8 cellular contexts compared by ENCODE assay signal in genomic region chr17:41864837-41865595, GRCh38. TPM values are rescaled to one million over a fixed set of nuclear protein-coding genes. Genes with fewer than 3 reads are reported as not detected.
DNase-seq lines count a peak whose midpoint lies in the region; ATAC-seq lines count a peak whose summit lies in the region.

Gene KLHL11, minus strand, starts transcription at chr17:41865423. Its CDS starts 53 bp downstream, at chr17:41865370.

- DNase-seq in DMS 273 (lab: John Stamatoyannopoulos, UW; ENCODE audit: unreplicated experiment) (peak; percentile 97), HuH-7.5 (ENCODE audit: low spot score) (peak; percentile 88), OCI-M2 (lab: John Stamatoyannopoulos, UW; ENCODE audit: unreplicated experiment) (peak; percentile 35), activated T-cell treated with anti-CD3 and anti-CD28 coated beads for 4 hours (peak; percentile 73)
- peak; percentile 72 to 75 for DNase-seq in stimulated activated CD8-positive, alpha-beta memory T cell treated with anti-CD3 and anti-CD28 coated beads, Interleukin-7, amount 100 ng/mL, for 1 hour (ENCODE audit: low read depth in 2 of 2)

- H3K4me3 ChIP-seq in esophagus (ENCODE audit: low read depth in 1 of 2, low read length in 2 of 2): peak within 1 kb of the TSS; percentile 77 to 78
- H3K4me3 ChIP-seq in mucosa of stomach (ENCODE audit: low read length): peak within 1 kb of the TSS; percentile 92

- H3K27ac ChIP-seq in esophagus (ENCODE audit: low read depth in 2 of 2, low read length in 1 of 2): peak within 1 kb of the TSS; percentile 82 to 95

- 0% methylated on average over 70 to 90 of the region's 90 CpGs for whole genome bisulfite sequencing in esophagus, 2 donors

- H3K27me3 ChIP-seq in esophagus (ENCODE audit: control insufficient read depth in 1 of 2, insufficient read depth in 2 of 2, low read length in 2 of 2): no peaks in the 10 kb centered on the region
- no peaks in the 10 kb centered on the region for H3K27me3 ChIP-seq in mucosa of stomach (ENCODE audit: control insufficient read depth, insufficient read depth, low read length)

- H3K9ac ChIP-seq in mucosa of stomach (ENCODE audit: low read length): peak within 1 kb of the TSS; percentile 87

- H3K9me3 ChIP-seq in esophagus (ENCODE audit: control insufficient read depth in 2 of 2, insufficient read depth in 1 of 2, low read depth in 1 of 2, low read length in 1 of 2) (no peaks in the 10 kb centered on the region), mucosa of stomach (ENCODE audit: control insufficient read depth, low read length) (no peaks in the 10 kb centered on the region)

- H3K36me3 ChIP-seq in esophagus (ENCODE audit: control insufficient read depth in 2 of 2, insufficient read depth in 2 of 2, low read length in 1 of 2): peaks cover 0 to under 1% of the 10 kb centered on the region in 2 donors
- peaks cover 4% of the 10 kb centered on the region for H3K36me3 ChIP-seq in mucosa of stomach (ENCODE audit: control insufficient read depth, insufficient read depth, low read length)

- H3K4me1 ChIP-seq in esophagus (ENCODE audit: control insufficient read depth in 2 of 2, insufficient read depth in 2 of 2, low read length in 1 of 2) (peaks cover 0 to 7% of the 10 kb centered on the region in 2 donors), mucosa of stomach (ENCODE audit: control insufficient read depth, insufficient read depth, low read length) (peaks cover 15% of the 10 kb centered on the region)

- peak; percentile 77 for ATAC-seq in GM21526 (IDR thresholded peaks at IDR 0.05; ENCODE audit: low FRiP score, unreplicated experiment)

RNA-seq across cellular contexts. Expression of gene KLHL11, which starts in this region (rescaled TPM):
- under 1 TPM; 0.59 to 0.74 TPM for polyA plus RNA-seq in esophagus

Comparison
In these comparisons a context has a peak if more than half of its experiments do, and no peak if none do; other contexts are left out.
1. Peak in every context shown above with its lines: DNase-seq, ATAC-seq, H3K4me3 ChIP-seq and H3K27ac ChIP-seq.
2. DNase-seq: peak in every context shown above with its lines; median percentile 97 in DMS 273; 88 in HuH-7.5; 74 in stimulated activated CD8-positive, alpha-beta memory T cell treated with anti-CD3 and anti-CD28 coated beads, Interleukin-7, amount 100 ng/mL, for 1 hour; 73 in activated T-cell treated with anti-CD3 and anti-CD28 coated beads for 4 hours; 35 in OCI-M2.